1 cellular context compared by ENCODE assay signal in the genomic region with DNA sequence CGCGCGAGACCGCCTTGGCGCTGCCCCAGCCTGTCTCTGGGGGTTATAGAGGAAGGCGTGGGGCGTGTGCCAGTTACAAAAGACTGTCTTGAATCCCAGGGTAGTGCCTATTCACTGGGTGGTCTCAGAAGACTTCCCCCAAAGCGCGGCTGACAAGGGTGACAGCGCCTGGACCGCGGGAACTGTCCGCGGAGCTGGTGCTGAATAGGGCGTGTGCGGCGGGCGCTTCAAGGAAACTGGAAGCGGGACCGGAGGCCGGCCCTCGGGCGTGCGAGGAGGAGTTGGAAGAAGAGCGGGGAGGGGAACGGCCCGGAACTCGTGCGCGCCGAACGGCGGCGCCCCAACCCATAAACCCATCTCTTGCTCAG.
TF ChIP-seq lines count a peak whose summit lies in the region.

No MANE protein-coding gene starts in this region.

TF ChIP-seq in WTC11, 78 proteins besides CTCF, POLR2A, EP300 and RAD21 (continued from another document):
- TF ChIP-seq, protein P1, sequence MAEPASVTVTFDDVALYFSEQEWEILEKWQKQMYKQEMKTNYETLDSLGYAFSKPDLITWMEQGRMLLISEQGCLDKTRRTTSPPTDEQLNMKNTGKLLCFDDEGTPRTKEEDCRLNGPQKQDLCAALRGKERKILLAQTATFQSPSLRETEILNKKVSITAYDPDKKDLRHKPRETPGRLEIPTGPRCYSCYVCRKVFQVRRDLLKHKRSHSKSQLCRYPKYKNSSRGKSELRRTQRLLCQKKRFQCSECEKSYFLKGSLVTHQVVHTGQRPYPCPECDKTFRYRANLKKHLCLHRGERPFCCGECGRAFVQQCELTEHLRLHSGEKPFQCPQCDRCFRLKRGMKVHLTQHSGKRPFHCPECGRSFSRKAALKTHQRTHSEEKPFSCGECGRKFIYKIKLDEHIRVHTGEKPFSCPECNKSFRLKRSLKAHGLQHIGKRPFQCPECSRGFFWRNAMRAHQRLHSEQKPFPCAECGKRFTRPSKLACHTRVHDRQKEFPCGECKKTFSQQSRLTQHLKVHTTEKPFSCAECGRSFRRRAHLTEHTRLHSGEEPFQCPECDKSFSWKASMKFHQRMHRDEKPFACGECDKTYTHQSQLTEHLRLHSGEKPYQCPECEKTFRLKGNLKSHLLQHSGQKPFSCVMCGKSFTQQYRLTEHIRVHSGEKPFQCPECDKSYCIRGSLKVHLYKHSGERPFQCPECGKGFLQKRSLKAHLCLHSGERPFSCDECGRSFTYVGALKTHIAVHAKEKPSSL (CRISPR knock-in tag; conservative IDR thresholded peaks at IDR 0.05): no peak
- TF ChIP-seq ZNF121 (CRISPR knock-in tag; IDR thresholded peaks at IDR 0.05) (no peak), SP1 (CRISPR knock-in tag; conservative IDR thresholded peaks at IDR 0.05) (peak; percentile 50), ETV6 (CRISPR knock-in tag; IDR thresholded peaks at IDR 0.05) (no peak), RELA (CRISPR knock-in tag; IDR thresholded peaks at IDR 0.05; ENCODE audit: borderline replicate concordance) (no peak), GABPB1 (CRISPR knock-in tag; IDR thresholded peaks at IDR 0.05) (0 out of 2 replicates have a peak, but pooled peaks have one; percentile 13), EMX1 (CRISPR knock-in tag; IDR thresholded peaks at IDR 0.05) (no peak), ELF4 (CRISPR knock-in tag; IDR thresholded peaks at IDR 0.05; ENCODE audit: low read depth) (peak; percentile 54; the same call in 1 of the 2 replicates)
- TF ChIP-seq, protein P2, sequence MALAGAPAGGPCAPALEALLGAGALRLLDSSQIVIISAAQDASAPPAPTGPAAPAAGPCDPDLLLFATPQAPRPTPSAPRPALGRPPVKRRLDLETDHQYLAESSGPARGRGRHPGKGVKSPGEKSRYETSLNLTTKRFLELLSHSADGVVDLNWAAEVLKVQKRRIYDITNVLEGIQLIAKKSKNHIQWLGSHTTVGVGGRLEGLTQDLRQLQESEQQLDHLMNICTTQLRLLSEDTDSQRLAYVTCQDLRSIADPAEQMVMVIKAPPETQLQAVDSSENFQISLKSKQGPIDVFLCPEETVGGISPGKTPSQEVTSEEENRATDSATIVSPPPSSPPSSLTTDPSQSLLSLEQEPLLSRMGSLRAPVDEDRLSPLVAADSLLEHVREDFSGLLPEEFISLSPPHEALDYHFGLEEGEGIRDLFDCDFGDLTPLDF (CRISPR knock-in tag; IDR thresholded peaks at IDR 0.05): no peak
- TF ChIP-seq, protein P3, sequence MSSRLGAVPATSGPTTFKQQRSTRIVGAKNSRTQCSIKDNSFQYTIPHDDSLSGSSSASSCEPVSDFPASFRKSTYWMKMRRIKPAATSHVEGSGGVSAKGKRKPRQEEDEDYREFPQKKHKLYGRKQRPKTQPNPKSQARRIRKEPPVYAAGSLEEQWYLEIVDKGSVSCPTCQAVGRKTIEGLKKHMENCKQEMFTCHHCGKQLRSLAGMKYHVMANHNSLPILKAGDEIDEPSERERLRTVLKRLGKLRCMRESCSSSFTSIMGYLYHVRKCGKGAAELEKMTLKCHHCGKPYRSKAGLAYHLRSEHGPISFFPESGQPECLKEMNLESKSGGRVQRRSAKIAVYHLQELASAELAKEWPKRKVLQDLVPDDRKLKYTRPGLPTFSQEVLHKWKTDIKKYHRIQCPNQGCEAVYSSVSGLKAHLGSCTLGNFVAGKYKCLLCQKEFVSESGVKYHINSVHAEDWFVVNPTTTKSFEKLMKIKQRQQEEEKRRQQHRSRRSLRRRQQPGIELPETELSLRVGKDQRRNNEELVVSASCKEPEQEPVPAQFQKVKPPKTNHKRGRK (CRISPR knock-in tag; IDR thresholded peaks at IDR 0.05; ENCODE audit: borderline replicate concordance): no peak
- TF ChIP-seq, protein P4, sequence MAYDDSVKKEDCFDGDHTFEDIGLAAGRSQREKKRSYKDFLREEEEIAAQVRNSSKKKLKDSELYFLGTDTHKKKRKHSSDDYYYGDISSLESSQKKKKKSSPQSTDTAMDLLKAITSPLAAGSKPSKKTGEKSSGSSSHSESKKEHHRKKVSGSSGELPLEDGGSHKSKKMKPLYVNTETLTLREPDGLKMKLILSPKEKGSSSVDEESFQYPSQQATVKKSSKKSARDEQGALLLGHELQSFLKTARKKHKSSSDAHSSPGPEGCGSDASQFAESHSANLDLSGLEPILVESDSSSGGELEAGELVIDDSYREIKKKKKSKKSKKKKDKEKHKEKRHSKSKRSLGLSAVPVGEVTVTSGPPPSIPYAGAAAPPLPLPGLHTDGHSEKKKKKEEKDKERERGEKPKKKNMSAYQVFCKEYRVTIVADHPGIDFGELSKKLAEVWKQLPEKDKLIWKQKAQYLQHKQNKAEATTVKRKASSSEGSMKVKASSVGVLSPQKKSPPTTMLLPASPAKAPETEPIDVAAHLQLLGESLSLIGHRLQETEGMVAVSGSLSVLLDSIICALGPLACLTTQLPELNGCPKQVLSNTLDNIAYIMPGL (CRISPR knock-in tag; IDR thresholded peaks at IDR 0.05): no peak
- TF ChIP-seq, protein P5, sequence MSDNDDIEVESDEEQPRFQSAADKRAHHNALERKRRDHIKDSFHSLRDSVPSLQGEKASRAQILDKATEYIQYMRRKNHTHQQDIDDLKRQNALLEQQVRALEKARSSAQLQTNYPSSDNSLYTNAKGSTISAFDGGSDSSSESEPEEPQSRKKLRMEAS (CRISPR knock-in tag; IDR thresholded peaks at IDR 0.05): peak; percentile 54; the same call in 1 of the 2 replicates
- TF ChIP-seq, protein P6, sequence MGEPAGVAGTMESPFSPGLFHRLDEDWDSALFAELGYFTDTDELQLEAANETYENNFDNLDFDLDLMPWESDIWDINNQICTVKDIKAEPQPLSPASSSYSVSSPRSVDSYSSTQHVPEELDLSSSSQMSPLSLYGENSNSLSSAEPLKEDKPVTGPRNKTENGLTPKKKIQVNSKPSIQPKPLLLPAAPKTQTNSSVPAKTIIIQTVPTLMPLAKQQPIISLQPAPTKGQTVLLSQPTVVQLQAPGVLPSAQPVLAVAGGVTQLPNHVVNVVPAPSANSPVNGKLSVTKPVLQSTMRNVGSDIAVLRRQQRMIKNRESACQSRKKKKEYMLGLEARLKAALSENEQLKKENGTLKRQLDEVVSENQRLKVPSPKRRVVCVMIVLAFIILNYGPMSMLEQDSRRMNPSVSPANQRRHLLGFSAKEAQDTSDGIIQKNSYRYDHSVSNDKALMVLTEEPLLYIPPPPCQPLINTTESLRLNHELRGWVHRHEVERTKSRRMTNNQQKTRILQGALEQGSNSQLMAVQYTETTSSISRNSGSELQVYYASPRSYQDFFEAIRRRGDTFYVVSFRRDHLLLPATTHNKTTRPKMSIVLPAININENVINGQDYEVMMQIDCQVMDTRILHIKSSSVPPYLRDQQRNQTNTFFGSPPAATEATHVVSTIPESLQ (CRISPR knock-in tag; IDR thresholded peaks at IDR 0.05): no peak
